In the genomic region with DNA sequence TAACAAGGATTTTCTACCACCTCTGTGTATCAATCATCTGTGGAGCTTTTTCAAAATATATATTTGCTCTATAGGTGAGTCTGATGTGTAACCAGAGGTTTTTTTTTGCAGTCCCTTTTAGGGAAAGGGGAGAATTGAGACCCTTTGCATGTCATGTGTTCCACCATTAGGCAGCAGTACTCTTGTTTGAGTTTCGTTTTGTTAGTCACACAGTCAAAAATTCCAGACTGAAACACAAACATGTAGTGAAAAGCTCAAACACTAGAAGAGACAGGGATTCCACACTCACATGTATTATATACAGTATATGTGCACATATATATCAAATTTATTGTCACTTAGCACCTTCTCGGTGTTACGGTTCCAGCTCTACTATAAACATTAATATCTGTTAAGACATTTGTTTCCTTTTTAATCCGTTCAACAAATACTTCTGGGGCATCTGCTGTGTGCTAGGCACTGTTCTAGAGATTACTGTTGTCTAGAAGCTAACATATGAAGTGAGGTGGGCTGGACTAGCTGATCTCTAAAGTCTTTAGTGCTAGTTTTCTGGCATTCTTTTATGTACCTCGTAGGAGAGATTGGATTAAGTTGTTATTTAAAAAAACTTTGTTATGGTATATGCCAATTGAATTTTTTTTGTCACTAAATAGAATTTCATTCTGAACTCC, we compare ENCODE assay signal across 10 cellular contexts. TPM values are rescaled to one million over a fixed set of nuclear protein-coding genes. Genes with fewer than 3 reads are reported as not detected.
DNase-seq lines count a peak whose midpoint lies in the region; ATAC-seq lines count a peak whose summit lies in the region.
"Had no signal": no experiment of that assay in that cellular context is flagged by ENCODE, and none has a peak within 500 bp of the region (broad histone marks: within the 10 kb centered on the region; RNA-seq: fewer than 3 reads in every experiment).

No MANE protein-coding gene starts in this region.

- ATAC-seq in activated T-cell treated with anti-CD3 and anti-CD28 coated beads, Interleukin-2, amount 50 U/mL, for 4 hours: peak; percentile 24 to 49
- peak; percentile 55 for ATAC-seq in stimulated activated effector memory CD8-positive, alpha-beta T cell treated with anti-CD3 and anti-CD28 coated beads, Interleukin-12 subunit alpha, Interleukin-12 subunit beta, amount 100 ng/mL, for 72 hours
- ATAC-seq in left ventricle myocardium superior: no peak
- ATAC-seq: stimulated activated memory B cell treated with anti-CD40 and anti-IgM and Interleukin-4, amounts not matched to agents 10 μg/mL and 1 μg/mL and 100 μg/mL, for 72 hours had no signal

- H3K4me3 Mint-ChIP-seq in activated T-cell treated with anti-CD3 and anti-CD28 coated beads, Interleukin-2, amount 50 U/mL, for 4 hours: peak overlapping the region; percentile 46
- H3K4me3 Mint-ChIP-seq in activated T-helper 1 cell treated with anti-CD3 and anti-CD28 coated beads, Interleukin-12 subunit alpha, Interleukin-12 subunit beta, Interleukin-2, Interleukin-4 antibody, amounts not matched to agents 30 ng/mL and 10 ng/mL and 1 ng/mL, durations not matched to agents 14 hours and 24 hours and 36 hours: no peak overlapping the region
- H3K4me3 Mint-ChIP-seq in stimulated activated effector memory CD8-positive, alpha-beta T cell treated with anti-CD3 and anti-CD28 coated beads, Interleukin-12 subunit alpha, Interleukin-12 subunit beta, amount 100 ng/mL, for 72 hours: no peak overlapping the region
- H3K4me3 Mint-ChIP-seq: stimulated activated memory B cell treated with anti-CD40 and anti-IgM and Interleukin-4, amounts not matched to agents 10 μg/mL and 1 μg/mL and 100 μg/mL, for 72 hours had no signal

- H3K36me3 Mint-ChIP-seq in activated T-cell treated with anti-CD3 and anti-CD28 coated beads, Interleukin-2, amount 50 U/mL, for 4 hours (ENCODE audit: insufficient read depth): peaks cover 4% of the 10 kb centered on the region
- H3K36me3 Mint-ChIP-seq in activated T-helper 1 cell treated with anti-CD3 and anti-CD28 coated beads, Interleukin-12 subunit alpha, Interleukin-12 subunit beta, Interleukin-2, Interleukin-4 antibody, amounts not matched to agents 30 ng/mL and 10 ng/mL and 1 ng/mL, durations not matched to agents 14 hours and 24 hours and 36 hours (ENCODE audit: low read depth): peaks cover 9% of the 10 kb centered on the region
- H3K36me3 Mint-ChIP-seq in stimulated activated effector memory CD8-positive, alpha-beta T cell treated with anti-CD3 and anti-CD28 coated beads, Interleukin-12 subunit alpha, Interleukin-12 subunit beta, amount 100 ng/mL, for 72 hours: peaks cover 33% of the 10 kb centered on the region

- no peaks in the 10 kb centered on the region for H3K9me3 Mint-ChIP-seq in activated T-cell treated with anti-CD3 and anti-CD28 coated beads, Interleukin-2, amount 50 U/mL, for 4 hours
- no peaks in the 10 kb centered on the region for H3K9me3 Mint-ChIP-seq in activated T-helper 1 cell treated with anti-CD3 and anti-CD28 coated beads, Interleukin-12 subunit alpha, Interleukin-12 subunit beta, Interleukin-2, Interleukin-4 antibody, amounts not matched to agents 30 ng/mL and 10 ng/mL and 1 ng/mL, durations not matched to agents 14 hours and 24 hours and 36 hours
- H3K9me3 Mint-ChIP-seq in stimulated activated effector memory CD8-positive, alpha-beta T cell treated with anti-CD3 and anti-CD28 coated beads, Interleukin-12 subunit alpha, Interleukin-12 subunit beta, amount 100 ng/mL, for 72 hours: no peaks in the 10 kb centered on the region
- H3K9me3 Mint-ChIP-seq: stimulated activated memory B cell treated with anti-CD40 and anti-IgM and Interleukin-4, amounts not matched to agents 10 μg/mL and 1 μg/mL and 100 μg/mL, for 72 hours had no signal

- H3K27me3 Mint-ChIP-seq in activated T-cell treated with anti-CD3 and anti-CD28 coated beads, Interleukin-2, amount 50 U/mL, for 4 hours (ENCODE audit: low read depth): no peaks in the 10 kb centered on the region
- no peaks in the 10 kb centered on the region for H3K27me3 Mint-ChIP-seq in activated T-helper 1 cell treated with anti-CD3 and anti-CD28 coated beads, Interleukin-12 subunit alpha, Interleukin-12 subunit beta, Interleukin-2, Interleukin-4 antibody, amounts not matched to agents 30 ng/mL and 10 ng/mL and 1 ng/mL, durations not matched to agents 14 hours and 24 hours and 36 hours (ENCODE audit: insufficient read depth)
- H3K27me3 Mint-ChIP-seq: stimulated activated memory B cell treated with anti-CD40 and anti-IgM and Interleukin-4, amounts not matched to agents 10 μg/mL and 1 μg/mL and 100 μg/mL, for 72 hours had no signal

- peak overlapping the region; percentile 65 for H3K27ac Mint-ChIP-seq in activated T-helper 1 cell treated with anti-CD3 and anti-CD28 coated beads, Interleukin-12 subunit alpha, Interleukin-12 subunit beta, Interleukin-2, Interleukin-4 antibody, amounts not matched to agents 30 ng/mL and 10 ng/mL and 1 ng/mL, durations not matched to agents 14 hours and 24 hours and 36 hours
- no peak overlapping the region for H3K27ac Mint-ChIP-seq in stimulated activated effector memory CD8-positive, alpha-beta T cell treated with anti-CD3 and anti-CD28 coated beads, Interleukin-12 subunit alpha, Interleukin-12 subunit beta, amount 100 ng/mL, for 72 hours
- H3K27ac Mint-ChIP-seq: stimulated activated memory B cell treated with anti-CD40 and anti-IgM and Interleukin-4, amounts not matched to agents 10 μg/mL and 1 μg/mL and 100 μg/mL, for 72 hours had no signal

- DNase-seq in activated T-cell treated with anti-CD3 and anti-CD28 coated beads, Interleukin-2, amount 50 U/mL, for 4 hours: no peak
- DNase-seq in activated T-cell treated with anti-CD3 and anti-CD28 coated beads, Interleukin-2, amount 50 U/mL, for 48 hours: no peak
- DNase-seq in activated T-helper 1 cell treated with anti-CD3 and anti-CD28 coated beads, Interleukin-12 subunit alpha, Interleukin-12 subunit beta, Interleukin-2, Interleukin-4 antibody, amounts not matched to agents 30 ng/mL and 10 ng/mL and 1 ng/mL, durations not matched to agents 14 hours and 24 hours and 36 hours (ENCODE audit: low spot score): no peak
- DNase-seq in hepatic stellate cell (ENCODE audit: low spot score): peak; percentile 12
- DNase-seq in stimulated activated effector memory CD8-positive, alpha-beta T cell treated with anti-CD3 and anti-CD28 coated beads, Interleukin-12 subunit alpha, Interleukin-12 subunit beta, amount 100 ng/mL, for 72 hours (ENCODE audit: low spot score in 2 of 2): no peak
- no peak for DNase-seq in left ventricle myocardium superior
- no peak for DNase-seq in RPMI8226
- no peak for DNase-seq in stimulated activated CD4-positive, alpha-beta T cell treated with anti-CD3 and anti-CD28 coated beads, Interleukin-2, amount 100 ng/mL, for 24 hours
- DNase-seq: NCI-H2029 treated with DMSO at 0.1 percent for 48 hours had no signal

- intact Hi-C loops in activated T-helper 1 cell treated with anti-CD3 and anti-CD28 coated beads, Interleukin-12 subunit alpha, Interleukin-12 subunit beta, Interleukin-2, Interleukin-4 antibody, amounts not matched to agents 30 ng/mL and 10 ng/mL and 1 ng/mL, durations not matched to agents 14 hours and 24 hours and 36 hours (cut with micrococcal nuclease): no loop called here
- intact Hi-C loops in left ventricle myocardium superior (cut with micrococcal nuclease): no loop called here

- peaks cover 64% of the 10 kb centered on the region for H3K4me1 Mint-ChIP-seq in activated T-cell treated with anti-CD3 and anti-CD28 coated beads, Interleukin-2, amount 50 U/mL, for 4 hours (ENCODE audit: low read depth)
- H3K4me1 Mint-ChIP-seq in activated T-helper 1 cell treated with anti-CD3 and anti-CD28 coated beads, Interleukin-12 subunit alpha, Interleukin-12 subunit beta, Interleukin-2, Interleukin-4 antibody, amounts not matched to agents 30 ng/mL and 10 ng/mL and 1 ng/mL, durations not matched to agents 14 hours and 24 hours and 36 hours (ENCODE audit: low read depth): peaks cover 49% of the 10 kb centered on the region
- H3K4me1 Mint-ChIP-seq in stimulated activated effector memory CD8-positive, alpha-beta T cell treated with anti-CD3 and anti-CD28 coated beads, Interleukin-12 subunit alpha, Interleukin-12 subunit beta, amount 100 ng/mL, for 72 hours: peaks cover 35% of the 10 kb centered on the region

RNA-seq across cellular contexts. Expression of gene USP9X, which starts 5.5 kb away (rescaled TPM):
- 10 to 100 TPM; 33.9 to 35.9 (median 34.1) TPM for total RNA-seq in activated T-cell treated with anti-CD3 and anti-CD28 coated beads, Interleukin-2, amount 50 U/mL, for 4 hours
- 50.4 and 53.5 TPM in 2 replicates for total RNA-seq in activated T-helper 1 cell treated with anti-CD3 and anti-CD28 coated beads, Interleukin-12 subunit alpha, Interleukin-12 subunit beta, Interleukin-2, Interleukin-4 antibody, amounts not matched to agents 30 ng/mL and 10 ng/mL and 1 ng/mL, durations not matched to agents 14 hours and 24 hours and 36 hours
- 51.7 TPM for total RNA-seq in left ventricle myocardium superior
